ENCODE assay signal across 10 cellular contexts in the genomic region with DNA sequence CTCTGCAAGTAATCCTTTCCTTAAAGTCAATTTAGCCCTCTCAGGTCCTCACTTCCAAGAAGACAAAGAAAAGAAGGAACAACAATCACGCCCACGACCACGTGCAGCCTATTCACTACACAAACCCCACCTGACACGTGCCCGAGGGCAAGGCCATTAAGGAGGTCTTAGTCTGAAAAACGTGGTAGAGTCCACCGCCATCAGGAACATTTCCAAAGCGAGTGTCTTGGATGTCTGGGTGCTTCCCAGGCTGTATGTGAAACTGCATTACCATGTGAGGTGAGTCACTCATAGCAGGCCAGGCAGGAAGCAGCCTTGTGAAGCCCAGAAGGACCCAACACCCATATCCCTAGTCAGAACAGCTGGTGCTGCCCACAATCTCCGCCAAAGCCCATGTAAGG. TPM values are rescaled to one million over a fixed set of nuclear protein-coding genes. Genes with fewer than 3 reads are reported as not detected.
DNase-seq lines count a peak whose midpoint lies in the region; ATAC-seq and TF ChIP-seq lines count a peak whose summit lies in the region.
"Had no signal": no experiment of that assay in that cellular context is flagged by ENCODE, and none has a peak within 500 bp of the region (broad histone marks: within the 10 kb centered on the region; RNA-seq: fewer than 3 reads in every experiment).

No MANE protein-coding gene starts in this region.

- WGBS in endodermal cell (ENCODE audit: insufficient coverage in 1 of 2, insufficient read length in 1 of 2), 2 experiments, result 85% methylated on average over 4 to 9 of the region's 9 CpGs

- H3K9me3 ChIP-seq in endodermal cell (ENCODE audit: control insufficient read depth, low read length), result no peaks in the 10 kb centered on the region

- no peak for ATAC-seq in central memory CD8-positive, alpha-beta T cell (replicated peaks; ENCODE audit: extremely low read depth, poor library complexity, severe bottlenecking)
- ATAC-seq in natural killer cell, result peak in 1 of 3 donors; percentile 42
- no peak for ATAC-seq in HG02970 (IDR thresholded peaks at IDR 0.05; ENCODE audit: low FRiP score, unreplicated experiment)

- H3K4me1 Mint-ChIP-seq in central memory CD8-positive, alpha-beta T cell, result peaks cover 21% of the 10 kb centered on the region
- peaks cover 32 to 53% of the 10 kb centered on the region in 2 donors for H3K4me1 Mint-ChIP-seq in natural killer cell
- no peaks in the 10 kb centered on the region for H3K4me1 Mint-ChIP-seq in endodermal cell

- H3K27me3 Mint-ChIP-seq in central memory CD8-positive, alpha-beta T cell, result peaks cover 40% of the 10 kb centered on the region
- H3K27me3 Mint-ChIP-seq in natural killer cell (ENCODE audit: low read depth in 2 of 2) (peaks cover 0 to 10% of the 10 kb centered on the region in 2 donors), endodermal cell (ENCODE audit: insufficient read depth) (peaks cover 11% of the 10 kb centered on the region)

- H3K27ac ChIP-seq in endodermal cell (ENCODE audit: low read depth, low read length), result no peak overlapping the region

- no peaks in the 10 kb centered on the region for H3K36me3 ChIP-seq in endodermal cell (ENCODE audit: control insufficient read depth, insufficient read depth, low read length)

- no peak for TF ChIP-seq CTCF in natural killer cell (IDR thresholded peaks at IDR 0.05)
- TF ChIP-seq CTCF in endodermal cell (conservative IDR thresholded peaks at IDR 0.05), result no peak

- intact Hi-C loops in natural killer cell (cut with micrococcal nuclease), result no loop called here

- H3K9me3 Mint-ChIP-seq in central memory CD8-positive, alpha-beta T cell, result no peaks in the 10 kb centered on the region
- no peaks in the 10 kb centered on the region for H3K9me3 Mint-ChIP-seq in natural killer cell
- H3K9me3 Mint-ChIP-seq in endodermal cell, result no peaks in the 10 kb centered on the region
- H3K9me3 Mint-ChIP-seq: mesothelial cell of epicardium had no signal

- peak overlapping the region; percentile 14 for H3K27ac Mint-ChIP-seq in central memory CD8-positive, alpha-beta T cell (ENCODE audit: low read depth)
- peak overlapping the region; percentile 87 to 95 for H3K27ac Mint-ChIP-seq in natural killer cell
- no peak overlapping the region for H3K27ac Mint-ChIP-seq in endodermal cell
- H3K27ac Mint-ChIP-seq: mesothelial cell of epicardium had no signal

- no peak overlapping the region for H3K4me3 Mint-ChIP-seq in central memory CD8-positive, alpha-beta T cell
- peak overlapping the region; percentile 71 for H3K4me3 Mint-ChIP-seq in natural killer cell
- H3K4me3 Mint-ChIP-seq in endodermal cell, result no peak overlapping the region
- H3K4me3 Mint-ChIP-seq: mesothelial cell of epicardium had no signal

- H3K9ac ChIP-seq in endodermal cell (ENCODE audit: extremely low read depth, low read length, poor library complexity, severe bottlenecking), result no peak overlapping the region

- no peaks in the 10 kb centered on the region for H3K27me3 ChIP-seq in endodermal cell (ENCODE audit: control insufficient read depth, insufficient read depth, low read length, poor library complexity, severe bottlenecking)

- H3K4me1 ChIP-seq in endodermal cell (ENCODE audit: control insufficient read depth, insufficient read depth, low read length), result no peaks in the 10 kb centered on the region

- H3K4me3 ChIP-seq in endodermal cell (ENCODE audit: low read length), result no peak overlapping the region

- no peaks in the 10 kb centered on the region for H3K36me3 Mint-ChIP-seq in central memory CD8-positive, alpha-beta T cell (ENCODE audit: insufficient read depth)
- H3K36me3 Mint-ChIP-seq in natural killer cell, result no peaks in the 10 kb centered on the region
- no peaks in the 10 kb centered on the region for H3K36me3 Mint-ChIP-seq in endodermal cell (ENCODE audit: low read depth)
- H3K36me3 Mint-ChIP-seq: mesothelial cell of epicardium had no signal

- DNase-seq in COLO829 (ENCODE audit: low spot score) (peak; percentile 41), M059J (ENCODE audit: low read depth) (peak; percentile 82), natural killer cell (no peak), NCI-H1930 (lab: John Stamatoyannopoulos, UW) (no peak), HuH-7 (ENCODE audit: low spot score) (no peak), endodermal cell (no peak)
- no peak for DNase-seq in central memory CD8-positive, alpha-beta T cell (ENCODE audit: low spot score in 2 of 2)
- DNase-seq: stimulated activated CD4-positive, alpha-beta T cell treated with anti-CD3 and anti-CD28 coated beads, Interleukin-4, amount 100 ng/mL, for 4 hours had no signal

RNA-seq across cellular contexts. Expression of a gene that starts 3.2 kb away (rescaled TPM):
- total RNA-seq in M059J (2014; rRNA removed; shearing (Covaris generic)), result not detected in 2 replicates
- total RNA-seq in natural killer cell (under 1 TPM in 1 of 3 donors, not detected in 2; 0.18 TPM), endodermal cell (not detected)
- polyA plus RNA-seq in endodermal cell (2013, experiment 1 of 2), result not detected
- polyA plus RNA-seq in endodermal cell (2013, experiment 2 of 2), result not detected
- total RNA-seq: mesothelial cell of epicardium had no signal

RNA-seq across cellular contexts. Expression of a gene that starts 11.5 kb away (rescaled TPM):
- 0.22 TPM in 1 of 2 replicates, not detected in the other for total RNA-seq in M059J (2014; rRNA removed; shearing (Covaris generic))
- total RNA-seq in natural killer cell, result not detected
- total RNA-seq in endodermal cell, result not detected
- not detected for polyA plus RNA-seq in endodermal cell (2013, experiment 1 of 2)
- polyA plus RNA-seq in endodermal cell (2013, experiment 2 of 2), result not detected
- total RNA-seq: mesothelial cell of epicardium had no signal

RNA-seq across cellular contexts. Expression of a gene that starts 23.4 kb away (rescaled TPM):
- not detected in 2 replicates for total RNA-seq in M059J (2014; rRNA removed; shearing (Covaris generic))
- total RNA-seq in natural killer cell (not detected), endodermal cell (not detected)
- polyA plus RNA-seq in endodermal cell (2013, experiment 1 of 2), result not detected
- not detected for polyA plus RNA-seq in endodermal cell (2013, experiment 2 of 2)

RNA-seq across cellular contexts. Expression of a gene that starts 41.4 kb away (rescaled TPM):
- total RNA-seq in M059J (2014; rRNA removed; shearing (Covaris generic)), result not detected in 2 replicates
- total RNA-seq in natural killer cell, result not detected
- not detected for total RNA-seq in endodermal cell
- polyA plus RNA-seq in endodermal cell (2013, experiment 1 of 2), result not detected
- not detected for polyA plus RNA-seq in endodermal cell (2013, experiment 2 of 2)

Comparison
In these comparisons a context has a peak if more than half of its experiments do, and no peak if none do; other contexts are left out.
1. DNase-seq: peak in COLO829 (single experiment) and M059J (single experiment); none in central memory CD8-positive, alpha-beta T cell (0 of 2), natural killer cell (single experiment), NCI-H1930 (0 of 2), HuH-7 (single experiment) and endodermal cell (single experiment).